ENCODE assay signal across 1 cellular context in genomic region chr6:106858653-106859092, GRCh38.
TF ChIP-seq lines count a peak whose summit lies in the region.

No MANE protein-coding gene starts in this region.

TF ChIP-seq in K562, 482 proteins besides CTCF, POLR2A, EP300 and RAD21 (continued from another document and continues in another):
- TF ChIP-seq, protein P1, sequence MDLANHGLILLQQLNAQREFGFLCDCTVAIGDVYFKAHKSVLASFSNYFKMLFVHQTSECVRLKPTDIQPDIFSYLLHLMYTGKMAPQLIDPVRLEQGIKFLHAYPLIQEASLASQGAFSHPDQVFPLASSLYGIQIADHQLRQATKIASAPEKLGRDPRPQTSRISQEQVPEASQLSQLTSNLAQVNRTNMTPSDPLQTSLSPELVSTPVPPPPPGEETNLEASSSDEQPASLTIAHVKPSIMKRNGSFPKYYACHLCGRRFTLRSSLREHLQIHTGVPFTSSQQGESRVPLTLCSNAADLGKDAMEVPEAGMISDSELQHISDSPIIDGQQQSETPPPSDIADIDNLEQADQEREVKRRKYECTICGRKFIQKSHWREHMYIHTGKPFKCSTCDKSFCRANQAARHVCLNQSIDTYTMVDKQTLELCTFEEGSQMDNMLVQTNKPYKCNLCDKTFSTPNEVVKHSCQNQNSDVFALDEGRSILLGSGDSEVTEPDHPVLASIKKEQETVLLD (IDR thresholded peaks at IDR 0.05): 0 out of 2 replicates have a peak, but pooled peaks have one; percentile 31
- 0 out of 2 replicates have a peak, but pooled peaks have one; percentile 18 for TF ChIP-seq MTA3 (IDR thresholded peaks at IDR 0.05; ENCODE audit: borderline replicate concordance)
- TF ChIP-seq SNRNP70 (optimal IDR thresholded peaks at IDR 0.05; ENCODE audit: low read depth, low read length): no peak
- peak; percentile 81 for TF ChIP-seq MAFK (IDR thresholded peaks at IDR 0.05; ENCODE audit: low read length)
- no peak for TF ChIP-seq ZNF395 (CRISPR knock-in tag; IDR thresholded peaks at IDR 0.05)
- TF ChIP-seq KHSRP (IDR thresholded peaks at IDR 0.05): no peak
- TF ChIP-seq, protein P2, sequence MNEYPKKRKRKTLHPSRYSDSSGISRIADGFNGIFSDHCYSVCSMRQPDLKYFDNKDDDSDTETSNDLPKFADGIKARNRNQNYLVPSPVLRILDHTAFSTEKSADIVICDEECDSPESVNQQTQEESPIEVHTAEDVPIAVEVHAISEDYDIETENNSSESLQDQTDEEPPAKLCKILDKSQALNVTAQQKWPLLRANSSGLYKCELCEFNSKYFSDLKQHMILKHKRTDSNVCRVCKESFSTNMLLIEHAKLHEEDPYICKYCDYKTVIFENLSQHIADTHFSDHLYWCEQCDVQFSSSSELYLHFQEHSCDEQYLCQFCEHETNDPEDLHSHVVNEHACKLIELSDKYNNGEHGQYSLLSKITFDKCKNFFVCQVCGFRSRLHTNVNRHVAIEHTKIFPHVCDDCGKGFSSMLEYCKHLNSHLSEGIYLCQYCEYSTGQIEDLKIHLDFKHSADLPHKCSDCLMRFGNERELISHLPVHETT (CRISPR knock-in tag; conservative IDR thresholded peaks at IDR 0.05 in 1 of 2, IDR thresholded peaks at IDR 0.05 in 1 of 2): no peak
- peak; percentile 70 for TF ChIP-seq ETV1 (tag; conservative IDR thresholded peaks at IDR 0.05; ENCODE audit: low read depth)
- TF ChIP-seq, protein P3, sequence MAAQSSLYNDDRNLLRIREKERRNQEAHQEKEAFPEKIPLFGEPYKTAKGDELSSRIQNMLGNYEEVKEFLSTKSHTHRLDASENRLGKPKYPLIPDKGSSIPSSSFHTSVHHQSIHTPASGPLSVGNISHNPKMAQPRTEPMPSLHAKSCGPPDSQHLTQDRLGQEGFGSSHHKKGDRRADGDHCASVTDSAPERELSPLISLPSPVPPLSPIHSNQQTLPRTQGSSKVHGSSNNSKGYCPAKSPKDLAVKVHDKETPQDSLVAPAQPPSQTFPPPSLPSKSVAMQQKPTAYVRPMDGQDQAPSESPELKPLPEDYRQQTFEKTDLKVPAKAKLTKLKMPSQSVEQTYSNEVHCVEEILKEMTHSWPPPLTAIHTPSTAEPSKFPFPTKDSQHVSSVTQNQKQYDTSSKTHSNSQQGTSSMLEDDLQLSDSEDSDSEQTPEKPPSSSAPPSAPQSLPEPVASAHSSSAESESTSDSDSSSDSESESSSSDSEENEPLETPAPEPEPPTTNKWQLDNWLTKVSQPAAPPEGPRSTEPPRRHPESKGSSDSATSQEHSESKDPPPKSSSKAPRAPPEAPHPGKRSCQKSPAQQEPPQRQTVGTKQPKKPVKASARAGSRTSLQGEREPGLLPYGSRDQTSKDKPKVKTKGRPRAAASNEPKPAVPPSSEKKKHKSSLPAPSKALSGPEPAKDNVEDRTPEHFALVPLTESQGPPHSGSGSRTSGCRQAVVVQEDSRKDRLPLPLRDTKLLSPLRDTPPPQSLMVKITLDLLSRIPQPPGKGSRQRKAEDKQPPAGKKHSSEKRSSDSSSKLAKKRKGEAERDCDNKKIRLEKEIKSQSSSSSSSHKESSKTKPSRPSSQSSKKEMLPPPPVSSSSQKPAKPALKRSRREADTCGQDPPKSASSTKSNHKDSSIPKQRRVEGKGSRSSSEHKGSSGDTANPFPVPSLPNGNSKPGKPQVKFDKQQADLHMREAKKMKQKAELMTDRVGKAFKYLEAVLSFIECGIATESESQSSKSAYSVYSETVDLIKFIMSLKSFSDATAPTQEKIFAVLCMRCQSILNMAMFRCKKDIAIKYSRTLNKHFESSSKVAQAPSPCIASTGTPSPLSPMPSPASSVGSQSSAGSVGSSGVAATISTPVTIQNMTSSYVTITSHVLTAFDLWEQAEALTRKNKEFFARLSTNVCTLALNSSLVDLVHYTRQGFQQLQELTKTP (IDR thresholded peaks at IDR 0.05; ENCODE audit: low read depth in 1 of 2, partially characterized antibody in 2 of 2): peak in 1 of 2 experiments; percentile 32
- no peak for TF ChIP-seq ATF2 (CRISPR knock-in tag; IDR thresholded peaks at IDR 0.05)
- peak; percentile 44 for TF ChIP-seq DACH1 (IDR thresholded peaks at IDR 0.05; ENCODE audit: partially characterized antibody)
- no peak for TF ChIP-seq MCM3 (IDR thresholded peaks at IDR 0.05)
- no peak for TF ChIP-seq RBBP5 (IDR thresholded peaks at IDR 0.05; ENCODE audit: borderline replicate concordance, insufficient read depth, low read length, poor library complexity, severe bottlenecking)
- no peak for TF ChIP-seq RBM17 (IDR thresholded peaks at IDR 0.05; ENCODE audit: borderline replicate concordance, low read depth, low read length)
- peak; percentile 41; the same call in 1 of the 2 replicates for TF ChIP-seq CC2D1A (IDR thresholded peaks at IDR 0.05)
- TF ChIP-seq, protein P4, sequence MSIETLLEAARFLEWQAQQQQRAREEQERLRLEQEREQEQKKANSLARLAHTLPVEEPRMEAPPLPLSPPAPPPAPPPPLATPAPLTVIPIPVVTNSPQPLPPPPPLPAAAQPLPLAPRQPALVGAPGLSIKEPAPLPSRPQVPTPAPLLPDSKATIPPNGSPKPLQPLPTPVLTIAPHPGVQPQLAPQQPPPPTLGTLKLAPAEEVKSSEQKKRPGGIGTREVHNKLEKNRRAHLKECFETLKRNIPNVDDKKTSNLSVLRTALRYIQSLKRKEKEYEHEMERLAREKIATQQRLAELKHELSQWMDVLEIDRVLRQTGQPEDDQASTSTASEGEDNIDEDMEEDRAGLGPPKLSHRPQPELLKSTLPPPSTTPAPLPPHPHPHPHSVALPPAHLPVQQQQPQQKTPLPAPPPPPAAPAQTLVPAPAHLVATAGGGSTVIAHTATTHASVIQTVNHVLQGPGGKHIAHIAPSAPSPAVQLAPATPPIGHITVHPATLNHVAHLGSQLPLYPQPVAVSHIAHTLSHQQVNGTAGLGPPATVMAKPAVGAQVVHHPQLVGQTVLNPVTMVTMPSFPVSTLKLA (conservative IDR thresholded peaks at IDR 0.05): no peak
- TF ChIP-seq L3MBTL2 (IDR thresholded peaks at IDR 0.05): no peak
- TF ChIP-seq FOSL1 (tag; conservative IDR thresholded peaks at IDR 0.05): peak; percentile 63
- no peak for TF ChIP-seq CBX2 (IDR thresholded peaks at IDR 0.05; ENCODE audit: insufficient read depth, low read length, poor library complexity, severe bottlenecking)
- no peak for TF ChIP-seq DEAF1 (CRISPR knock-in tag; IDR thresholded peaks at IDR 0.05)
- peak; percentile 44; the same call in 1 of the 2 replicates for TF ChIP-seq ELF1 (tag; IDR thresholded peaks at IDR 0.05)
- TF ChIP-seq ZBTB1 (CRISPR knock-in tag; IDR thresholded peaks at IDR 0.05; ENCODE audit: borderline replicate concordance, low read depth): no peak
- TF ChIP-seq CBFA2T3 (IDR thresholded peaks at IDR 0.05): peak; percentile 53
- TF ChIP-seq MEIS2 (IDR thresholded peaks at IDR 0.05; ENCODE audit: partially characterized antibody): peak; percentile 71
- no peak for TF ChIP-seq SRSF3 (IDR thresholded peaks at IDR 0.05; ENCODE audit: insufficient read depth, low read length)
- no peak for TF ChIP-seq ZNF263 (CRISPR knock-in tag; IDR thresholded peaks at IDR 0.05; ENCODE audit: borderline replicate concordance)
- TF ChIP-seq NR2C2 (CRISPR knock-in tag; IDR thresholded peaks at IDR 0.05): no peak
- peak; percentile 35; the same call in 1 of the 2 replicates for TF ChIP-seq NR2C2 (tag; IDR thresholded peaks at IDR 0.05)
- peak; percentile 67 for TF ChIP-seq DPF2 (IDR thresholded peaks at IDR 0.05)
- peak in 1 of 2 experiments; percentile 64; a peak in 1 of 4 replicates for TF ChIP-seq RCOR1 (IDR thresholded peaks at IDR 0.05; ENCODE audit: borderline replicate concordance in 1 of 2, low read depth in 2 of 2, low read length in 2 of 2)
- TF ChIP-seq ARID3B (CRISPR knock-in tag; IDR thresholded peaks at IDR 0.05; ENCODE audit: borderline replicate concordance): no peak
- TF ChIP-seq POLR2G (IDR thresholded peaks at IDR 0.05; ENCODE audit: low read depth, low read length): no peak
- peak; percentile 91 for TF ChIP-seq ATF7 (IDR thresholded peaks at IDR 0.05)
- TF ChIP-seq, protein P5, sequence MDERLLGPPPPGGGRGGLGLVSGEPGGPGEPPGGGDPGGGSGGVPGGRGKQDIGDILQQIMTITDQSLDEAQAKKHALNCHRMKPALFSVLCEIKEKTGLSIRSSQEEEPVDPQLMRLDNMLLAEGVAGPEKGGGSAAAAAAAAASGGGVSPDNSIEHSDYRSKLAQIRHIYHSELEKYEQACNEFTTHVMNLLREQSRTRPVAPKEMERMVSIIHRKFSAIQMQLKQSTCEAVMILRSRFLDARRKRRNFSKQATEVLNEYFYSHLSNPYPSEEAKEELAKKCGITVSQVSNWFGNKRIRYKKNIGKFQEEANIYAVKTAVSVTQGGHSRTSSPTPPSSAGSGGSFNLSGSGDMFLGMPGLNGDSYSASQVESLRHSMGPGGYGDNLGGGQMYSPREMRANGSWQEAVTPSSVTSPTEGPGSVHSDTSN (CRISPR knock-in tag; IDR thresholded peaks at IDR 0.05; ENCODE audit: low read depth): no peak
- TF ChIP-seq, protein P5 (tag; conservative IDR thresholded peaks at IDR 0.05; ENCODE audit: low read depth): peak; percentile 73
- TF ChIP-seq THRAP3 (IDR thresholded peaks at IDR 0.05; ENCODE audit: borderline replicate concordance): no peak
- peak; percentile 59 for TF ChIP-seq PRDM10 (IDR thresholded peaks at IDR 0.05; ENCODE audit: partially characterized antibody)
- peak; percentile 60 for TF ChIP-seq ARID1B (IDR thresholded peaks at IDR 0.05)
- no peak for TF ChIP-seq DDX20 (tag; IDR thresholded peaks at IDR 0.05; ENCODE audit: low read depth)
